Comparison of ENCODE assay signal across 35 cellular contexts in the genomic region with DNA sequence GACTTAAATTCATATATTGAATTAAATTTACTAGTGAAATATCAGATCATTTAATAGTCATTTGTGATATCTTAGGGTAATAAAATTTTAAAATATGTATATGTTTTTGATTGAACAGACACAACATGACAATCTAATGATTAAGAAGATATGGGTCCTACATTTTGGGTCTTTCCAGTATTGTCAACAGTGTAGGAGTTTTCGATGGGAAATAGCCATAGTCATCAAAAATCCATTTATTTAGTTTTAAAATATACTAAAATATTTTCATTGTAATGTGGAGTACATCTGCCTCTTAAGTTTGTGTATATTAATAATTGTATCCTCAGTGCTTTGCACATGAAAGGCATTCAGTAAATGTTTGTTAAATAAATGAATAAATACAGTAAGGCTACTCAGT. TPM values are rescaled to one million over a fixed set of nuclear protein-coding genes. Genes with fewer than 3 reads are reported as not detected.
"Had no signal": no experiment of that assay in that cellular context is flagged by ENCODE, and none has a peak within 500 bp of the region (broad histone marks: within the 10 kb centered on the region; RNA-seq: fewer than 3 reads in every experiment).

No MANE protein-coding gene starts in this region.

- H3K27me3 Mint-ChIP-seq: activated CD4-positive, alpha-beta memory T cell treated with anti-CD3 and anti-CD28 coated beads for 36 hours; activated CD4-positive, alpha-beta T cell treated with anti-CD3 and anti-CD28 coated beads for 36 hours; activated CD4-positive, alpha-beta T cell treated with anti-CD3 and anti-CD28 coated beads, Interleukin-2, amount 10 ng/mL, durations not matched to agents 24 days and 14 days; activated CD8-positive, alpha-beta memory T cell treated with anti-CD3 and anti-CD28 coated beads, Interleukin-2, amount 10 ng/mL, durations not matched to agents 7 days and 5 days; activated naive CD4-positive, alpha-beta T cell treated with anti-CD3 and anti-CD28 coated beads, Interleukin-2, amount 50 U/mL, for 24 hours; activated naive CD8-positive, alpha-beta T cell treated with anti-CD3 and anti-CD28 coated beads for 36 hours; activated naive CD8-positive, alpha-beta T cell treated with anti-CD3 and anti-CD28 coated beads, Interleukin-2, amount 50 U/mL, for 24 hours; T-helper 17 cell had no signal

- ATAC-seq: activated CD4-positive, alpha-beta T cell treated with anti-CD3 and anti-CD28 coated beads for 36 hours; activated CD8-positive, alpha-beta memory T cell treated with anti-CD3 and anti-CD28 coated beads, Interleukin-2, amount 10 ng/mL, durations not matched to agents 7 days and 5 days; activated CD8-positive, alpha-beta T cell treated with anti-CD3 and anti-CD28 coated beads, Interleukin-2, amount 10 ng/mL, durations not matched to agents 7 days and 5 days; activated naive CD8-positive, alpha-beta T cell treated with anti-CD3 and anti-CD28 coated beads, Interleukin-2, amount 50 U/mL, for 24 hours; body of pancreas; gastroesophageal sphincter; heart right ventricle; T-helper 17 cell had no signal

- DNase-seq: activated CD4-positive, alpha-beta memory T cell treated with anti-CD3 and anti-CD28 coated beads for 36 hours; activated CD4-positive, alpha-beta T cell treated with anti-CD3 and anti-CD28 coated beads for 36 hours; activated CD4-positive, alpha-beta T cell treated with anti-CD3 and anti-CD28 coated beads, Interleukin-2, amount 10 ng/mL, durations not matched to agents 24 days and 14 days; activated CD4-positive, CD25-positive, alpha-beta regulatory T cell; activated CD4-positive, CD25-positive, alpha-beta regulatory T cell treated with anti-CD3 and anti-CD28 coated beads, Interleukin-2, amount 50 U/mL, for 72 hours; activated CD8-positive, alpha-beta memory T cell treated with anti-CD3 and anti-CD28 coated beads, Interleukin-2, amount 10 ng/mL, durations not matched to agents 7 days and 5 days; activated CD8-positive, alpha-beta memory T cell treated with anti-CD3 and anti-CD28 coated beads, Interleukin-2, amount 50 U/mL, for 4 hours; activated CD8-positive, alpha-beta T cell treated with anti-CD3 and anti-CD28 coated beads, Interleukin-2, amount 10 ng/mL, durations not matched to agents 7 days and 5 days; activated effector memory CD4-positive, alpha-beta T cell treated with anti-CD3 and anti-CD28 coated beads, Interleukin-2, amount 50 U/mL, for 16 hours; activated naive CD4-positive, alpha-beta T cell treated with anti-CD3 and anti-CD28 coated beads for 36 hours; activated naive CD8-positive, alpha-beta T cell treated with anti-CD3 and anti-CD28 coated beads for 36 hours; activated naive CD8-positive, alpha-beta T cell treated with anti-CD3 and anti-CD28 coated beads, Interleukin-2, amount 50 U/mL, for 24 hours; activated T-cell treated with anti-CD3 and anti-CD28 coated beads, Interleukin-2, amount 50 U/mL, for 1 hour; activated T-cell treated with anti-CD3 and anti-CD28 coated beads, Interleukin-2, amount 50 U/mL, for 48 hours; adrenal gland; amygdala; aorta; body of pancreas; caudate nucleus; colonic mucosa; effector CD8-positive, alpha-beta T cell; esophagus squamous epithelium; foreskin melanocyte; heart right ventricle; T-helper 17 cell; T1000 had no signal

- H3K9me3 Mint-ChIP-seq: activated CD4-positive, alpha-beta memory T cell treated with anti-CD3 and anti-CD28 coated beads for 36 hours; activated CD4-positive, alpha-beta T cell treated with anti-CD3 and anti-CD28 coated beads, Interleukin-2, amount 10 ng/mL, durations not matched to agents 24 days and 14 days; activated naive CD4-positive, alpha-beta T cell treated with anti-CD3 and anti-CD28 coated beads for 36 hours; activated naive CD4-positive, alpha-beta T cell treated with anti-CD3 and anti-CD28 coated beads, Interleukin-2, amount 50 U/mL, for 24 hours; activated naive CD8-positive, alpha-beta T cell treated with anti-CD3 and anti-CD28 coated beads for 36 hours; activated naive CD8-positive, alpha-beta T cell treated with anti-CD3 and anti-CD28 coated beads, Interleukin-2, amount 50 U/mL, for 24 hours; activated T-helper 1 cell treated with anti-CD3 and anti-CD28 coated beads, Interleukin-12 subunit alpha, Interleukin-12 subunit beta, Interleukin-2, Interleukin-4 antibody, amounts not matched to agents 30 ng/mL and 10 ng/mL and 1 ng/mL, durations not matched to agents 14 hours and 24 hours and 36 hours; activated T-helper 2 cell treated with anti-CD3 and anti-CD28 coated beads, Interferon-gamma antibody, Interleukin-2, Interleukin-4, amounts not matched to agents 10 μg/mL and 5 μg/mL and 100 μg/mL, durations not matched to agents 14 hours and 24 hours and 36 hours; T-helper 2 cell treated with Interferon-gamma antibody and Interleukin-4, amounts not matched to agents 5 μg/mL and 100 μg/mL, for 36 hours had no signal

- FAIRE-seq: endometrium, endothelial cell of umbilical vein had no signal

- H3K9me3 ChIP-seq: adrenal gland, body of pancreas, colonic mucosa, esophagus squamous epithelium, gastroesophageal sphincter, heart right ventricle had no signal

- H3K27ac ChIP-seq: adrenal gland, body of pancreas, colonic mucosa, epithelial cell of prostate, esophagus squamous epithelium, gastroesophageal sphincter, heart right ventricle had no signal

- H3K4me1 ChIP-seq: body of pancreas, colonic mucosa, esophagus squamous epithelium, gastroesophageal sphincter had no signal

- H3K27ac Mint-ChIP-seq: activated CD4-positive, alpha-beta memory T cell treated with anti-CD3 and anti-CD28 coated beads for 36 hours; activated CD4-positive, alpha-beta T cell treated with anti-CD3 and anti-CD28 coated beads for 36 hours; activated CD4-positive, alpha-beta T cell treated with anti-CD3 and anti-CD28 coated beads, Interleukin-2, amount 10 ng/mL, durations not matched to agents 24 days and 14 days; activated CD8-positive, alpha-beta memory T cell treated with anti-CD3 and anti-CD28 coated beads, Interleukin-2, amount 10 ng/mL, durations not matched to agents 7 days and 5 days; activated CD8-positive, alpha-beta T cell treated with anti-CD3 and anti-CD28 coated beads, Interleukin-2, amount 10 ng/mL, durations not matched to agents 7 days and 5 days; activated naive CD4-positive, alpha-beta T cell treated with anti-CD3 and anti-CD28 coated beads for 36 hours; activated naive CD8-positive, alpha-beta T cell treated with anti-CD3 and anti-CD28 coated beads for 36 hours; activated naive CD8-positive, alpha-beta T cell treated with anti-CD3 and anti-CD28 coated beads, Interleukin-2, amount 50 U/mL, for 24 hours; activated T-helper 1 cell treated with anti-CD3 and anti-CD28 coated beads, Interleukin-12 subunit alpha, Interleukin-12 subunit beta, Interleukin-2, Interleukin-4 antibody, amounts not matched to agents 30 ng/mL and 10 ng/mL and 1 ng/mL, durations not matched to agents 14 hours and 24 hours and 36 hours; activated T-helper 2 cell treated with anti-CD3 and anti-CD28 coated beads, Interferon-gamma antibody, Interleukin-2, Interleukin-4, amounts not matched to agents 10 μg/mL and 5 μg/mL and 100 μg/mL, durations not matched to agents 14 hours and 24 hours and 36 hours; T-helper 17 cell; T-helper 2 cell treated with Interferon-gamma antibody and Interleukin-4, amounts not matched to agents 5 μg/mL and 100 μg/mL, for 36 hours had no signal

- H3K4me3 ChIP-seq: adrenal gland, body of pancreas, colonic mucosa, esophagus squamous epithelium, gastroesophageal sphincter, heart right ventricle had no signal

- H3K4me3 Mint-ChIP-seq: activated CD4-positive, alpha-beta memory T cell treated with anti-CD3 and anti-CD28 coated beads for 36 hours; activated CD4-positive, alpha-beta T cell treated with anti-CD3 and anti-CD28 coated beads for 36 hours; activated CD4-positive, alpha-beta T cell treated with anti-CD3 and anti-CD28 coated beads, Interleukin-2, amount 10 ng/mL, durations not matched to agents 24 days and 14 days; activated CD8-positive, alpha-beta memory T cell treated with anti-CD3 and anti-CD28 coated beads, Interleukin-2, amount 10 ng/mL, durations not matched to agents 7 days and 5 days; activated CD8-positive, alpha-beta T cell treated with anti-CD3 and anti-CD28 coated beads, Interleukin-2, amount 10 ng/mL, durations not matched to agents 7 days and 5 days; activated naive CD4-positive, alpha-beta T cell treated with anti-CD3 and anti-CD28 coated beads for 36 hours; activated naive CD4-positive, alpha-beta T cell treated with anti-CD3 and anti-CD28 coated beads, Interleukin-2, amount 50 U/mL, for 24 hours; activated naive CD8-positive, alpha-beta T cell treated with anti-CD3 and anti-CD28 coated beads for 36 hours; activated naive CD8-positive, alpha-beta T cell treated with anti-CD3 and anti-CD28 coated beads, Interleukin-2, amount 50 U/mL, for 24 hours; activated T-helper 1 cell treated with anti-CD3 and anti-CD28 coated beads, Interleukin-12 subunit alpha, Interleukin-12 subunit beta, Interleukin-2, Interleukin-4 antibody, amounts not matched to agents 30 ng/mL and 10 ng/mL and 1 ng/mL, durations not matched to agents 14 hours and 24 hours and 36 hours; T-helper 17 cell; T-helper 2 cell treated with Interferon-gamma antibody and Interleukin-4, amounts not matched to agents 5 μg/mL and 100 μg/mL, for 36 hours had no signal

RNA-seq across cellular contexts. Expression of gene LRRC39, which starts 31.1 kb away (rescaled TPM):
- total RNA-seq: fibroblast of villous mesenchyme had no signal
